Comparison of ENCODE assay signal across 17 cellular contexts in the genomic region with DNA sequence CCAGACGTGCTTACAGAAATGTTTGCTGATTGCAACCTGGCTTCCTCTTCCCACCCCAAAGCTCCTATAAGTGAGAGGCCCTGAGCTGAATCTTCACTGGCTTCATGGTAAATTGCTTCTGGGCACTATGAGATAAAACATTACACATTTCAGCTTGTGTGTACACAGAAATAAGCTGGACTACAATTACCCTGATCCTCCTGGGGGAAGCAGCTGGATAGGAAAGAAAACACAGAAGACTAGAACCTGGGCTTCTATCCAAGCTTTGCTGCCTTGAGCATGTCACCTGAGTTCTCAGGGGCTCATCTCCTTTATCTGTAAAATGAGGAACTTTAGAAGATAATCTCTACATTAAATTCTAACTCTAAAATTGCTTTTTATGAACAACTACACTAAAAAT. TPM values are rescaled to one million over a fixed set of nuclear protein-coding genes. Genes with fewer than 3 reads are reported as not detected.
DNase-seq lines count a peak whose midpoint lies in the region; ATAC-seq and TF ChIP-seq lines count a peak whose summit lies in the region.
"Had no signal": no experiment of that assay in that cellular context is flagged by ENCODE, and none has a peak within 500 bp of the region (broad histone marks: within the 10 kb centered on the region; RNA-seq: fewer than 3 reads in every experiment).

No MANE protein-coding gene starts in this region.

- H3K4me3 Mint-ChIP-seq in natural killer cell = no peak overlapping the region
- no peak overlapping the region for H3K4me3 Mint-ChIP-seq in natural killer cell treated with Interleukin-12 subunit alpha and Interleukin-12 subunit beta and Interleukin-15 and Interleukin-18, amount 100 ng/mL, for 72 hours
- H3K4me3 Mint-ChIP-seq: activated T-cell treated with anti-CD3 and anti-CD28 coated beads, Interleukin-2, amount 50 U/mL, for 72 hours; HFFc6; IgD-negative memory B cell; nephron; stimulated activated naive CD8-positive, alpha-beta T cell treated with anti-CD3 and anti-CD28 coated beads, Interleukin-15, amount 100 ng/mL, for 72 hours had no signal

- no peaks in the 10 kb centered on the region for H3K27me3 Mint-ChIP-seq in natural killer cell (ENCODE audit: low read depth in 2 of 2)
- no peaks in the 10 kb centered on the region for H3K27me3 Mint-ChIP-seq in natural killer cell treated with Interleukin-12 subunit alpha and Interleukin-12 subunit beta and Interleukin-15 and Interleukin-18, amount 100 ng/mL, for 72 hours
- H3K27me3 Mint-ChIP-seq: stimulated activated naive CD8-positive, alpha-beta T cell treated with anti-CD3 and anti-CD28 coated beads, Interleukin-15, amount 100 ng/mL, for 72 hours had no signal

- H3K36me3 Mint-ChIP-seq in natural killer cell = peaks cover 13% of the 10 kb centered on the region
- H3K36me3 Mint-ChIP-seq in natural killer cell treated with Interleukin-12 subunit alpha and Interleukin-12 subunit beta and Interleukin-15 and Interleukin-18, amount 100 ng/mL, for 72 hours = peaks cover 14% of the 10 kb centered on the region
- H3K36me3 Mint-ChIP-seq: IgD-negative memory B cell had no signal

- H3K27ac ChIP-seq in tibial nerve = no peak overlapping the region
- H3K27ac ChIP-seq: gastrocnemius medialis, SJSA1 had no signal

- DNase-seq in natural killer cell (no peak), NCI-H524 (lab: John Stamatoyannopoulos, UW) (peak; percentile 63 to 75), choroid plexus epithelial cell (ENCODE audit: low read depth) (peak; percentile 85), MG63 (no peak), tibial nerve (ENCODE audit: low spot score in 2 of 2) (no peak), NK-92 (lab: John Stamatoyannopoulos, UW; ENCODE audit: unreplicated experiment) (no peak)
- no peak for DNase-seq in natural killer cell treated with Interleukin-12 subunit alpha and Interleukin-12 subunit beta and Interleukin-15 and Interleukin-18, amount 100 ng/mL, for 72 hours (ENCODE audit: low spot score)
- DNase-seq: activated CD4-positive, alpha-beta T cell treated with anti-CD3 and anti-CD28 coated beads, Interleukin-2, amount 50 U/mL, for 48 hours; activated T-cell treated with anti-CD3 and anti-CD28 coated beads, Interleukin-2, amount 50 U/mL, for 72 hours; Calu3; gastrocnemius medialis; HFFc6; stimulated activated naive CD8-positive, alpha-beta T cell treated with anti-CD3 and anti-CD28 coated beads, Interleukin-15, amount 100 ng/mL, for 72 hours had no signal

- 79 to 84% methylated on average over 1 of the region's 1 CpG for WGBS in tibial nerve, 2 donors

- no peaks in the 10 kb centered on the region; the same call in 1 of the 2 replicates for H3K36me3 ChIP-seq in MG63
- H3K36me3 ChIP-seq in tibial nerve = no peaks in the 10 kb centered on the region
- H3K36me3 ChIP-seq: gastrocnemius medialis, SJSA1 had no signal

- TF ChIP-seq CTCF in natural killer cell (IDR thresholded peaks at IDR 0.05) = no peak
- no peak for TF ChIP-seq CTCF in choroid plexus epithelial cell (conservative IDR thresholded peaks at IDR 0.05; ENCODE audit: low read depth, low read length)
- TF ChIP-seq CTCF in tibial nerve (IDR thresholded peaks at IDR 0.05) = no peak

- no peak overlapping the region for H3K4me3 ChIP-seq in choroid plexus epithelial cell (ENCODE audit: low read depth, low read length)
- no peak overlapping the region for H3K4me3 ChIP-seq in MG63
- no peak overlapping the region for H3K4me3 ChIP-seq in tibial nerve
- H3K4me3 ChIP-seq: gastrocnemius medialis, SJSA1 had no signal

- no peak for ATAC-seq in natural killer cell
- ATAC-seq in natural killer cell treated with Interleukin-12 subunit alpha and Interleukin-12 subunit beta and Interleukin-15 and Interleukin-18, amount 100 ng/mL, for 72 hours = no peak
- no peak for ATAC-seq in HG02884 (IDR thresholded peaks at IDR 0.05; ENCODE audit: unreplicated experiment)
- ATAC-seq: activated T-cell treated with anti-CD3 and anti-CD28 coated beads, Interleukin-2, amount 50 U/mL, for 72 hours; gastrocnemius medialis; stimulated activated naive CD8-positive, alpha-beta T cell treated with anti-CD3 and anti-CD28 coated beads, Interleukin-15, amount 100 ng/mL, for 72 hours had no signal

- H3K4me1 Mint-ChIP-seq in natural killer cell = peaks cover 58 to 79% of the 10 kb centered on the region in 2 donors
- H3K4me1 Mint-ChIP-seq in natural killer cell treated with Interleukin-12 subunit alpha and Interleukin-12 subunit beta and Interleukin-15 and Interleukin-18, amount 100 ng/mL, for 72 hours (ENCODE audit: low read depth in 2 of 2) = peaks cover 45 to 65% of the 10 kb centered on the region in 2 donors
- H3K4me1 Mint-ChIP-seq: nephron had no signal

- H3K9me3 ChIP-seq in MG63 = peaks cover 1% of the 10 kb centered on the region
- H3K9me3 ChIP-seq in tibial nerve = no peaks in the 10 kb centered on the region
- H3K9me3 ChIP-seq: gastrocnemius medialis, SJSA1 had no signal

- H3K27me3 ChIP-seq in MG63 (no peaks in the 10 kb centered on the region), tibial nerve (no peaks in the 10 kb centered on the region)
- H3K27me3 ChIP-seq: gastrocnemius medialis, SJSA1 had no signal

- intact Hi-C loops in natural killer cell (cut with micrococcal nuclease) = loop anchor here (5.0 to 10.0 kb wide), 2 partner anchors 136 to 1046 kb away; no protein-coding TSS in a partner anchor

- TF ChIP-seq EP300 in tibial nerve (IDR thresholded peaks at IDR 0.05) = no peak

- H3K9me3 Mint-ChIP-seq in natural killer cell = peaks cover 3% of the 10 kb centered on the region in 2 donors
- H3K9me3 Mint-ChIP-seq in natural killer cell treated with Interleukin-12 subunit alpha and Interleukin-12 subunit beta and Interleukin-15 and Interleukin-18, amount 100 ng/mL, for 72 hours = peaks cover 6% of the 10 kb centered on the region
- H3K9me3 Mint-ChIP-seq: activated T-cell treated with anti-CD3 and anti-CD28 coated beads, Interleukin-2, amount 50 U/mL, for 72 hours; HFFc6; IgD-negative memory B cell had no signal

- no peak for TF ChIP-seq POLR2A in tibial nerve (IDR thresholded peaks at IDR 0.05)

- peaks cover 0 to 22% (median 11%) of the 10 kb centered on the region in 4 donors for H3K4me1 ChIP-seq in tibial nerve

- H3K27ac Mint-ChIP-seq in natural killer cell = peak overlapping the region; percentile 100
- H3K27ac Mint-ChIP-seq in natural killer cell treated with Interleukin-12 subunit alpha and Interleukin-12 subunit beta and Interleukin-15 and Interleukin-18, amount 100 ng/mL, for 72 hours = peak overlapping the region in 1 of 2 donors; percentile 93
- H3K27ac Mint-ChIP-seq: activated T-cell treated with anti-CD3 and anti-CD28 coated beads, Interleukin-2, amount 50 U/mL, for 72 hours; HFFc6; IgD-negative memory B cell; nephron; stimulated activated naive CD8-positive, alpha-beta T cell treated with anti-CD3 and anti-CD28 coated beads, Interleukin-15, amount 100 ng/mL, for 72 hours had no signal

RNA-seq across cellular contexts. Expression of gene THBS1, which starts 40.3 kb away (rescaled TPM):
- total RNA-seq in natural killer cell = 10 to 100 TPM; 27.1 to 43.3 (median 38.3) TPM
- under 1 TPM; 0.31 to 0.38 TPM for total RNA-seq in natural killer cell treated with Interleukin-12 subunit alpha and Interleukin-12 subunit beta and Interleukin-15 and Interleukin-18, amount 100 ng/mL, for 72 hours
- total RNA-seq in MG63 (2014; rRNA removed; shearing (Covaris generic); ENCODE audit: low replicate concordance) = 335 and 364 TPM in 2 replicates
- 1,000 to 10,000 TPM; 1,850 to 2,559 (median 1,931) TPM for total RNA-seq in tibial nerve

Comparison
In these comparisons a context has a peak if more than half of its experiments do, and no peak if none do; other contexts are left out.
1. RNA of gene THBS1, which starts 40.3 kb away (total RNA-seq): 1,850 to 2,559 TPM in tibial nerve, 335 to 364 TPM in MG63 and 27.1 to 43.3 TPM in natural killer cell; 0.31 to 0.38 TPM in natural killer cell treated with Interleukin-12 subunit alpha and Interleukin-12 subunit beta and Interleukin-15 and Interleukin-18, amount 100 ng/mL, for 72 hours; every median in the first group is over 10 times any median in the second.
2. DNase-seq: peak in NCI-H524 (2 of 2) and choroid plexus epithelial cell (single experiment); none in natural killer cell (single experiment), natural killer cell treated with Interleukin-12 subunit alpha and Interleukin-12 subunit beta and Interleukin-15 and Interleukin-18, amount 100 ng/mL, for 72 hours (single experiment), MG63 (single experiment), tibial nerve (0 of 2) and NK-92 (single experiment).